Comparison of ENCODE assay signal across 1 cellular context in genomic region chr11:78532991-78533861, GRCh38.
A peak's percentile ranks its signal among the peaks of the same experiment; 100 is the strongest.
TF ChIP-seq lines count a peak whose summit lies in the region.

No MANE protein-coding gene starts in this region.

TF ChIP-seq in GM12878, 131 proteins besides CTCF, POLR2A, EP300 and RAD21 (continues in another document):
- TF ChIP-seq MLLT1 (IDR thresholded peaks at IDR 0.05) (0 out of 2 replicates have a peak, but pooled peaks have one; percentile 17), CEBPB (IDR thresholded peaks at IDR 0.05; ENCODE audit: borderline replicate concordance in 1 of 2, low read depth in 2 of 2, low read length in 2 of 2) (no peak), SMAD1 (IDR thresholded peaks at IDR 0.05; ENCODE audit: low read depth, partially characterized antibody) (no peak), CREM (IDR thresholded peaks at IDR 0.05; ENCODE audit: low read depth) (no peak), LARP7 (IDR thresholded peaks at IDR 0.05) (no peak), EGR1 (IDR thresholded peaks at IDR 0.05; ENCODE audit: borderline replicate concordance in 1 of 2, low read depth in 2 of 2, low read length in 2 of 2) (no peak), BRCA1 (IDR thresholded peaks at IDR 0.05; ENCODE audit: low read depth, low read length) (no peak), FOS (IDR thresholded peaks at IDR 0.05; ENCODE audit: borderline replicate concordance, extremely low read depth, insufficient read length) (no peak), ZBTB11 (CRISPR knock-in tag; IDR thresholded peaks at IDR 0.05) (no peak), MXI1 (IDR thresholded peaks at IDR 0.05; ENCODE audit: low read depth, low read length) (no peak), RFX5 (IDR thresholded peaks at IDR 0.05; ENCODE audit: low read depth, low read length) (no peak), NFIC (IDR thresholded peaks at IDR 0.05; ENCODE audit: low read depth, low read length) (0 out of 2 replicates have a peak, but pooled peaks have one; percentile 36), HDGF (IDR thresholded peaks at IDR 0.05) (no peak), USF1 (IDR thresholded peaks at IDR 0.05; ENCODE audit: borderline replicate concordance, extremely low read length, insufficient read depth, low read depth, low read length) (no peak), ZNF384 (IDR thresholded peaks at IDR 0.05; ENCODE audit: borderline replicate concordance, low read depth, low read length) (no peak), CHD2 (IDR thresholded peaks at IDR 0.05; ENCODE audit: borderline replicate concordance, low read depth, low read length) (no peak), MTA2 (IDR thresholded peaks at IDR 0.05; ENCODE audit: low read depth) (peak; percentile 24; the same call in 1 of the 2 replicates), SKIL (IDR thresholded peaks at IDR 0.05; ENCODE audit: low read depth, poor library complexity, severe bottlenecking) (no peak), CEBPZ (IDR thresholded peaks at IDR 0.05; ENCODE audit: low read depth, low read length) (no peak), NBN (IDR thresholded peaks at IDR 0.05) (no peak), ZBTB4 (CRISPR knock-in tag; IDR thresholded peaks at IDR 0.05) (no peak), GABPA (IDR thresholded peaks at IDR 0.05; ENCODE audit: low read depth) (no peak), POLR2AphosphoS5 (IDR thresholded peaks at IDR 0.05; ENCODE audit: low read length) (no peak), ZNF274 (IDR thresholded peaks at IDR 0.05; ENCODE audit: insufficient read depth, insufficient read length) (no peak), CUX1 (IDR thresholded peaks at IDR 0.05; ENCODE audit: insufficient replicate concordance, low read depth, low read length) (no peak), SIN3A (IDR thresholded peaks at IDR 0.05; ENCODE audit: low read depth, low read length) (no peak), ZNF24 (IDR thresholded peaks at IDR 0.05) (no peak), RB1 (IDR thresholded peaks at IDR 0.05; ENCODE audit: borderline replicate concordance) (0 out of 2 replicates have a peak, but pooled peaks have one; percentile 29), ZNF207 (IDR thresholded peaks at IDR 0.05; ENCODE audit: borderline replicate concordance) (no peak), ZBTB33 (IDR thresholded peaks at IDR 0.05) (no peak), IKZF2 (IDR thresholded peaks at IDR 0.05) (peak; percentile 65 to 68), SMC3 (IDR thresholded peaks at IDR 0.05; ENCODE audit: borderline replicate concordance, low read length) (no peak), POU2F2 (IDR thresholded peaks at IDR 0.05; ENCODE audit: borderline replicate concordance, low read depth, low read length) (no peak), DPF2 (IDR thresholded peaks at IDR 0.05) (0 out of 2 replicates have a peak, but pooled peaks have one; percentile 18), GATAD2B (conservative IDR thresholded peaks at IDR 0.05; ENCODE audit: low read depth) (no peak), SMARCA5 (IDR thresholded peaks at IDR 0.05) (no peak), RUNX3 (IDR thresholded peaks at IDR 0.05; ENCODE audit: low read length) (no peak)
